In genomic region chr17:44095647-44096496, GRCh38 we compare ENCODE assay signal across 8 cellular contexts. TPM values are rescaled to one million over a fixed set of nuclear protein-coding genes. Genes with fewer than 3 reads are reported as not detected.
DNase-seq lines count a peak whose midpoint lies in the region; ATAC-seq, FAIRE-seq and TF ChIP-seq lines count a peak whose summit lies in the region.

No MANE protein-coding gene starts in this region.

- H2AK5ac ChIP-seq in H1 (ENCODE audit: low read depth, low read length) = no peak overlapping the region; the same call in 1 of the 2 replicates

- peak overlapping the region; percentile 98 for H2BK5ac ChIP-seq in H1 (ENCODE audit: low read depth, low read length)

- peak overlapping the region; percentile 30 for H3K4ac ChIP-seq in H1 (replicated peaks; ENCODE audit: insufficient read length, low read depth, low read length)

- H3K18ac ChIP-seq in H1 (ENCODE audit: extremely low read depth, low read length) = peak overlapping the region; percentile 94

- no peak for TF ChIP-seq CTCF in H1 (IDR thresholded peaks at IDR 0.05; ENCODE audit: control extremely low read depth in 1 of 3, insufficient read depth in 1 of 3, low read depth in 1 of 3, low read length in 3 of 3)
- no peak for TF ChIP-seq CTCF in lower lobe of right lung (IDR thresholded peaks at IDR 0.05)
- no peak for TF ChIP-seq CTCF in testis (IDR thresholded peaks at IDR 0.05)

- no peaks in the 10 kb centered on the region for H3K9me3 ChIP-seq in ES-I3 (ENCODE audit: control insufficient read depth, insufficient read depth, low read length)
- no peaks in the 10 kb centered on the region for H3K9me3 ChIP-seq in SJSA1 (replicated peaks)
- no peaks in the 10 kb centered on the region for H3K9me3 ChIP-seq in H1 (ENCODE audit: insufficient read depth in 2 of 2, low read depth in 1 of 2, low read length in 1 of 2)
- no peaks in the 10 kb centered on the region for H3K9me3 ChIP-seq in lower lobe of right lung
- H3K9me3 ChIP-seq in testis = no peaks in the 10 kb centered on the region

- peak; percentile 87 for FAIRE-seq in H1 (lab: Jason Lieb, UNC)

- H2BK20ac ChIP-seq in H1 (ENCODE audit: low read length) = peak overlapping the region; percentile 95; the same call in 1 of the 2 replicates

- H3K27me3 ChIP-seq in SJSA1 (replicated peaks) = no peaks in the 10 kb centered on the region
- H3K27me3 ChIP-seq in H1 (replicated peaks in 1 of 4; ENCODE audit: control insufficient read depth in 3 of 4, extremely low read depth in 1 of 4, insufficient read depth in 3 of 4, low read length in 3 of 4) = no peaks in the 10 kb centered on the region
- no peaks in the 10 kb centered on the region for H3K27me3 ChIP-seq in lower lobe of right lung (ENCODE audit: low read depth)
- H3K27me3 ChIP-seq in testis = no peaks in the 10 kb centered on the region

- peak overlapping the region; percentile 51 for H3K9ac ChIP-seq in ES-I3 (ENCODE audit: low read depth, low read length)
- H3K9ac ChIP-seq in H1 (replicated peaks in 1 of 4; ENCODE audit: extremely low read depth in 1 of 4, low read depth in 3 of 4, low read length in 3 of 4) = peak overlapping the region in 3 of 4 experiments; percentile 47 to 78 (median 74); a peak in 6 of 7 replicates

- H4K8ac ChIP-seq in H1 (ENCODE audit: extremely low read depth, insufficient read depth, low read length) = peak overlapping the region; percentile 91; the same call in 1 of the 2 replicates

- H4K5ac ChIP-seq in H1 (ENCODE audit: insufficient read length, low read depth, low read length) = peak overlapping the region; percentile 69

- peaks cover 2% of the 10 kb centered on the region for H3K23me2 ChIP-seq in H1 (ENCODE audit: low read depth, low read length)

- H3K4me1 ChIP-seq in ES-I3 (ENCODE audit: insufficient read depth, low read length) (peaks cover 11% of the 10 kb centered on the region), SJSA1 (replicated peaks) (peaks cover 62% of the 10 kb centered on the region), H1 (replicated peaks in 1 of 4; ENCODE audit: control insufficient read depth in 3 of 4, insufficient read depth in 4 of 4, low read length in 3 of 4) (peaks cover 1 to 11% (median 6%) of the 10 kb centered on the region in 4 experiments), lower lobe of right lung (peaks cover 46% of the 10 kb centered on the region), testis (peaks cover 35% of the 10 kb centered on the region)

- 10% methylated on average over 11 of the region's 12 CpGs; no CpG with 5 or more reads in 1 of the 2 experiments for WGBS in H1 (ENCODE audit: extremely low coverage in 1 of 2, insufficient coverage in 1 of 2, insufficient read length in 1 of 2, insufficient replicate concordance in 2 of 2, low coverage in 1 of 2, low lambda C conversion rate in 2 of 2, missing lambda C conversion rate in 1 of 2), 2 experiments
- 26 to 36% methylated on average over 12 of the region's 12 CpGs for WGBS in testis, 2 donors

- intact Hi-C loops in lower lobe of right lung (cut with DNase I) = no loop called here
- intact Hi-C loops in testis (cut with DNase I; ENCODE audit: low total_unique reads) = no loop called here

- H4K20me1 ChIP-seq in H1 (replicated peaks in 1 of 2; ENCODE audit: control insufficient read depth in 1 of 2, insufficient read depth in 2 of 2, low read length in 2 of 2) = no peaks in the 10 kb centered on the region

- no peak overlapping the region for H3K14ac ChIP-seq in H1 (ENCODE audit: insufficient read length)

- TF ChIP-seq POLR2A in H1 (IDR thresholded peaks at IDR 0.05; ENCODE audit: control extremely low read depth in 1 of 2, low read depth in 2 of 2, low read length in 2 of 2) (peak in 1 of 2 experiments; percentile 67; a peak in 2 of 3 replicates), testis (IDR thresholded peaks at IDR 0.05) (no peak)

- H3K79me1 ChIP-seq in H1 (ENCODE audit: low read depth, low read length) = 0 out of 2 replicates have a peak, but pooled peaks cover 3% of the 10 kb centered on the region

- peak overlapping the region; percentile 82 to 96 for H3K4me2 ChIP-seq in H1 (ENCODE audit: insufficient read depth in 1 of 2, low read depth in 2 of 2, low read length in 2 of 2)

- H3K79me2 ChIP-seq in H1 (ENCODE audit: control insufficient read depth in 1 of 2, insufficient read depth in 2 of 2, low read length in 2 of 2) = peaks cover 0 to 6% of the 10 kb centered on the region in 2 experiments; a peak in 1 of 4 replicates

- H2BK120ac ChIP-seq in H1 (replicated peaks; ENCODE audit: low read depth, low read length) = no peak overlapping the region

- peak in 1 of 2 experiments; percentile 0; a peak in 1 of 4 replicates for TF ChIP-seq RAD21 in H1 (IDR thresholded peaks at IDR 0.05 in 1 of 2, conservative IDR thresholded peaks at IDR 0.05 in 1 of 2; ENCODE audit: low read depth in 2 of 2, low read length in 2 of 2)

- H3K4me3 ChIP-seq in SJSA1 (0 out of 2 replicates have a peak overlapping the region, but pooled peaks have one; percentile 2), H1 (ENCODE audit: extremely low read depth in 1 of 4, insufficient read depth in 2 of 4, low read depth in 3 of 4, low read length in 4 of 4) (peak overlapping the region; percentile 32 to 53 (median 45); a peak in 7 of 8 replicates), lower lobe of right lung (peak overlapping the region; percentile 49), testis (peak overlapping the region in 1 of 2 donors; percentile 5)

- H3K27ac ChIP-seq in SJSA1 (peak overlapping the region; percentile 94), H1 (ENCODE audit: low read depth, low read length) (peak overlapping the region; percentile 92), lower lobe of right lung (peak overlapping the region; percentile 87), testis (peak overlapping the region; percentile 83 to 84)

- POLR2A ChIA-PET in H1 (lab: Charles Lee; ENCODE audit: partially characterized antibody) = interaction anchor here (0.8 to 2.7 kb wide), 16 partner anchors 9 to 93 kb away, joined by 3 to 14 read pairs (median 4); partner anchors contain the start of genes ASB16, HDAC5, LSM12 and TMUB2

- DNase-seq in MV-4-11 (lab: John Stamatoyannopoulos, UW) (peak; percentile 90), SJSA1 (ENCODE audit: low read depth in 1 of 2, low spot score in 2 of 2) (peak; percentile 95 to 97), H1 (ENCODE audit: low read depth in 1 of 2, low spot score in 2 of 2) (peak; percentile 78 to 86), lower lobe of right lung (peak; percentile 71), testis (peak; percentile 78)
- DNase-seq in activated effector memory CD4-positive, alpha-beta T cell treated with anti-CD3 and anti-CD28 coated beads, Interleukin-2, amount 50 U/mL, for 16 hours = no peak
- no peak for DNase-seq in activated CD4-positive, alpha-beta T cell treated with anti-CD3 and anti-CD28 coated beads for 48 hours

- peak overlapping the region; percentile 83; the same call in 1 of the 2 replicates for H2BK15ac ChIP-seq in H1 (ENCODE audit: low read length)

- ATAC-seq in lower lobe of right lung = peak; percentile 84 to 85

- peak overlapping the region; percentile 88; the same call in 1 of the 2 replicates for H2BK12ac ChIP-seq in H1 (ENCODE audit: low read depth, low read length)

- no peaks in the 10 kb centered on the region for H3K36me3 ChIP-seq in ES-I3 (ENCODE audit: insufficient read depth, low read length)
- H3K36me3 ChIP-seq in SJSA1 = peaks cover 38% of the 10 kb centered on the region
- peaks cover 2 to 17% (median 12%) of the 10 kb centered on the region in 4 experiments; a peak in 6 of 8 replicates for H3K36me3 ChIP-seq in H1 (ENCODE audit: control insufficient read depth in 2 of 4, insufficient read depth in 4 of 4, low read length in 3 of 4)
- peaks cover 40% of the 10 kb centered on the region for H3K36me3 ChIP-seq in lower lobe of right lung
- no peaks in the 10 kb centered on the region for H3K36me3 ChIP-seq in testis (ENCODE audit: low read depth, missing control alignments)

- no peak overlapping the region for H3K56ac ChIP-seq in H1 (replicated peaks; ENCODE audit: insufficient read length, low read depth, low read length)

- CTCF ChIA-PET in H1 (lab: Charles Lee; ENCODE audit: partially characterized antibody) = interaction anchor here (0.6 to 34.4 kb wide), 7 partner anchors 9 to 1391 kb away, joined by 3 to 638 read pairs (median 4); partner anchors contain the start of gene HDAC5

- H4K91ac ChIP-seq in H1 (replicated peaks; ENCODE audit: insufficient read length, low read length) = peak overlapping the region; percentile 81

- TF ChIP-seq EP300 in H1 (IDR thresholded peaks at IDR 0.05; ENCODE audit: borderline replicate concordance in 1 of 2, low read depth in 2 of 2, low read length in 2 of 2) = no peak; a peak in 1 of 3 replicates

- no peak overlapping the region for H3K23ac ChIP-seq in H1 (ENCODE audit: insufficient read length)

- no peak overlapping the region for H2AFZ ChIP-seq in H1 (ENCODE audit: low read length)

RNA-seq across cellular contexts. Expression of gene G6PC3, which starts 25.3 kb away (rescaled TPM):
- total RNA-seq in SJSA1 (2014; rRNA removed; shearing (Covaris generic)) = 24.4 and 36.2 TPM in 2 replicates
- 104 and 114 TPM in 2 replicates for total RNA-seq in H1 (2021; fragmentation: NEBNext Ultra II Directional; extraction: Animal tissue kit (Norgen Biotek cat#: 25700))
- polyA plus RNA-seq in H1 (2011; rRNA removed) (343 and 436 TPM in 2 replicates), testis (ENCODE audit: insufficient read depth, low read depth, low replicate concordance) (109 TPM)
- polyA plus RNA-seq in H1 (2011; cell fraction: cytosol; rRNA removed) = 191 TPM
- polyA plus RNA-seq in H1 (2011; cell fraction: nucleus; rRNA removed) = 198 TPM
- polyA plus RNA-seq in H1 (2012, experiment 1 of 2) = 143 to 233 TPM (median 204 TPM) in 4 replicates
- polyA plus RNA-seq in H1 (2012, experiment 2 of 2) = 249 TPM
- 394 TPM for polyA plus RNA-seq in H1 (2013, experiment 1 of 2)
- polyA plus RNA-seq in H1 (2013, experiment 2 of 2) = 451 TPM
- 132 and 168 TPM in 2 replicates for polyA minus RNA-seq in H1 (2011; rRNA and poly(A)+ RNA removed)
- polyA minus RNA-seq in H1 (2011; cell fraction: cytosol; rRNA and poly(A)+ RNA removed) = 151 TPM
- polyA minus RNA-seq in H1 (2011; cell fraction: nucleus; rRNA and poly(A)+ RNA removed) = 96.9 TPM
- total RNA-seq in lower lobe of right lung (40.1 TPM), testis (10 to 100 TPM; 58.0 to 85.5 TPM)

RNA-seq across cellular contexts. Expression of gene HDAC5, which starts 27.6 kb away (rescaled TPM):
- 143 and 298 TPM in 2 replicates for total RNA-seq in SJSA1 (2014; rRNA removed; shearing (Covaris generic))
- 48.5 and 54.0 TPM in 2 replicates for total RNA-seq in H1 (2021; fragmentation: NEBNext Ultra II Directional; extraction: Animal tissue kit (Norgen Biotek cat#: 25700))
- polyA plus RNA-seq in H1 (2011; rRNA removed) (54.4 and 79.2 TPM in 2 replicates), testis (ENCODE audit: insufficient read depth, low read depth, low replicate concordance) (43.3 TPM)
- 78.3 TPM for polyA plus RNA-seq in H1 (2011; cell fraction: cytosol; rRNA removed)
- 103 TPM for polyA plus RNA-seq in H1 (2011; cell fraction: nucleus; rRNA removed)
- polyA plus RNA-seq in H1 (2012, experiment 1 of 2) = 31.8 to 62.6 TPM (median 53.9 TPM) in 4 replicates
- polyA plus RNA-seq in H1 (2012, experiment 2 of 2) = 44.0 TPM
- 23.8 TPM for polyA plus RNA-seq in H1 (2013, experiment 1 of 2)
- 23.7 TPM for polyA plus RNA-seq in H1 (2013, experiment 2 of 2)
- polyA minus RNA-seq in H1 (2011; rRNA and poly(A)+ RNA removed) = 77.4 and 115 TPM in 2 replicates
- polyA minus RNA-seq in H1 (2011; cell fraction: cytosol; rRNA and poly(A)+ RNA removed) = 41.8 TPM
- 57.9 TPM for polyA minus RNA-seq in H1 (2011; cell fraction: nucleus; rRNA and poly(A)+ RNA removed)
- total RNA-seq in lower lobe of right lung (59.2 TPM), testis (100 to 1,000 TPM in 1 of 2 donors, 10 to 100 TPM in 1; 94.1 to 141 TPM)

RNA-seq across cellular contexts. Expression of gene LSM12, which starts 29.4 kb away (rescaled TPM):
- total RNA-seq in SJSA1 (2014; rRNA removed; shearing (Covaris generic)) = 44.0 and 69.7 TPM in 2 replicates
- 118 and 142 TPM in 2 replicates for total RNA-seq in H1 (2021; fragmentation: NEBNext Ultra II Directional; extraction: Animal tissue kit (Norgen Biotek cat#: 25700))
- polyA plus RNA-seq in H1 (2011; rRNA removed) (51.6 and 69.8 TPM in 2 replicates), testis (ENCODE audit: insufficient read depth, low read depth, low replicate concordance) (57.6 TPM)
- 57.3 TPM for polyA plus RNA-seq in H1 (2011; cell fraction: cytosol; rRNA removed)
- polyA plus RNA-seq in H1 (2011; cell fraction: nucleus; rRNA removed) = 31.1 TPM
- polyA plus RNA-seq in H1 (2012, experiment 1 of 2) = 59.4 to 75.6 TPM (median 69.7 TPM) in 4 replicates
- 76.0 TPM for polyA plus RNA-seq in H1 (2012, experiment 2 of 2)
- polyA plus RNA-seq in H1 (2013, experiment 1 of 2) = 126 TPM
- polyA plus RNA-seq in H1 (2013, experiment 2 of 2) = 129 TPM
- 83.5 and 95.8 TPM in 2 replicates for polyA minus RNA-seq in H1 (2011; rRNA and poly(A)+ RNA removed)
- 54.6 TPM for polyA minus RNA-seq in H1 (2011; cell fraction: cytosol; rRNA and poly(A)+ RNA removed)
- 32.1 TPM for polyA minus RNA-seq in H1 (2011; cell fraction: nucleus; rRNA and poly(A)+ RNA removed)
- total RNA-seq in lower lobe of right lung (39.1 TPM), testis (10 to 100 TPM; 52.7 to 74.4 TPM)

RNA-seq across cellular contexts. Expression of gene HROB, which starts 45.9 kb away (rescaled TPM):
- total RNA-seq in SJSA1 (2014; rRNA removed; shearing (Covaris generic)) = 10.1 and 10.2 TPM in 2 replicates
- total RNA-seq in H1 (2021; fragmentation: NEBNext Ultra II Directional; extraction: Animal tissue kit (Norgen Biotek cat#: 25700)) = 18.8 and 19.4 TPM in 2 replicates
- polyA plus RNA-seq in H1 (2011; rRNA removed) (21.6 and 24.1 TPM in 2 replicates), testis (ENCODE audit: insufficient read depth, low read depth, low replicate concordance) (22.7 TPM)
- polyA plus RNA-seq in H1 (2011; cell fraction: cytosol; rRNA removed) = 17.5 TPM
- polyA plus RNA-seq in H1 (2011; cell fraction: nucleus; rRNA removed) = 32.1 TPM
- polyA plus RNA-seq in H1 (2012, experiment 1 of 2) = 16.3 to 20.8 TPM (median 17.6 TPM) in 4 replicates
- polyA plus RNA-seq in H1 (2012, experiment 2 of 2) = 16.8 TPM
- polyA plus RNA-seq in H1 (2013, experiment 1 of 2) = 10.8 TPM
- polyA plus RNA-seq in H1 (2013, experiment 2 of 2) = 10.3 TPM
- polyA minus RNA-seq in H1 (2011; rRNA and poly(A)+ RNA removed) = 35.7 and 36.8 TPM in 2 replicates
- 17.8 TPM for polyA minus RNA-seq in H1 (2011; cell fraction: cytosol; rRNA and poly(A)+ RNA removed)
- 18.6 TPM for polyA minus RNA-seq in H1 (2011; cell fraction: nucleus; rRNA and poly(A)+ RNA removed)
- total RNA-seq in lower lobe of right lung (0.50 TPM), testis (10 to 100 TPM; 20.0 to 20.2 TPM)

Comparison
In these comparisons a context has a peak if more than half of its experiments do, and no peak if none do; other contexts are left out.
1. DNase-seq: peak in MV-4-11 (single experiment), SJSA1 (2 of 2), H1 (2 of 2), lower lobe of right lung (single experiment) and testis (single experiment); none in activated effector memory CD4-positive, alpha-beta T cell treated with anti-CD3 and anti-CD28 coated beads, Interleukin-2, amount 50 U/mL, for 16 hours (single experiment) and activated CD4-positive, alpha-beta T cell treated with anti-CD3 and anti-CD28 coated beads for 48 hours (single experiment).
2. Peak in every context shown above with its lines, with median percentiles within 50 percentile points of each other: H3K27ac ChIP-seq.